ENCODE assay signal across 1 cellular context in the genomic region with DNA sequence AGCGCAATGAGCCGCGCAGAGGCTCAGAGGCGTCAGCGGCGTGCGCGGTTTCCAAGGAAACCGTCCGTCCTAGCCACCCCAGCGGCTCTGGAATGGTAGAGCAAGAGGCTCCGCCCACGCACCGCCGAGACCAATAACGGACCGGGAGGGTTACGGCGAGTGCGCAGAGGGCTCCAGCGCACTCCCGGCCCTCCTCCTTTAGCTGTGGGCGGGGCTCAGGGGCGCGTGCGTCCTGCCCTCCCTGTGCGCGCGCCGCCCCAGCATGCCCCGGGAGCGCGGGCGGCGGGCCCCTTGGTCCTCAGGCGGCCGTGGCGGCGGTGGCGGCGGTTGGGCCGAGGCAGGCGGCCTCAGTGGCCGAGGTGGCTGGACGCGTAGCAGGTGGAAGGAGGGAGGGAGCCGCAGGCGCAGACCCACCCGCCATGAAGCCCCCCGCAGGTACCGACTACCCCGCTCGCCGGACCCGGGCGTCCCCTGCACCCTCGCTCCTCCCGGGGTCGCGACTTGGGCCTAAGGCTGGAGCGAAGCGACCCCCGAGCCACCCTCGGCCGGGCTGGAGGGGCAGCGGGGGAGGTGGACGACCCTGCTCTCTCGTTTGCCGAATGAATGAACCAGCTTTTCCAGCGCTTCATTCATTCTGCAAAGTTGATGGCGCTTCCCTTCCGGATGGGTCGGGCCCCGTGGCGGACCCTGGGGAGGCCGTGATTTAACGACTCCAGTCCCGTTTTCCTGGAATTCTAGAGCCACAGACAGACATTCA.
TF ChIP-seq lines count a peak whose summit lies in the region.

Gene THOP1, plus strand, starts transcription at position 260 of the 757 bp plus-strand sequence. Its CDS starts 160 bp downstream, at position 420.

TF ChIP-seq in HepG2, 621 proteins besides CTCF, POLR2A, EP300 and RAD21 (continued from another document and continues in another):
- TF ChIP-seq, protein P1, sequence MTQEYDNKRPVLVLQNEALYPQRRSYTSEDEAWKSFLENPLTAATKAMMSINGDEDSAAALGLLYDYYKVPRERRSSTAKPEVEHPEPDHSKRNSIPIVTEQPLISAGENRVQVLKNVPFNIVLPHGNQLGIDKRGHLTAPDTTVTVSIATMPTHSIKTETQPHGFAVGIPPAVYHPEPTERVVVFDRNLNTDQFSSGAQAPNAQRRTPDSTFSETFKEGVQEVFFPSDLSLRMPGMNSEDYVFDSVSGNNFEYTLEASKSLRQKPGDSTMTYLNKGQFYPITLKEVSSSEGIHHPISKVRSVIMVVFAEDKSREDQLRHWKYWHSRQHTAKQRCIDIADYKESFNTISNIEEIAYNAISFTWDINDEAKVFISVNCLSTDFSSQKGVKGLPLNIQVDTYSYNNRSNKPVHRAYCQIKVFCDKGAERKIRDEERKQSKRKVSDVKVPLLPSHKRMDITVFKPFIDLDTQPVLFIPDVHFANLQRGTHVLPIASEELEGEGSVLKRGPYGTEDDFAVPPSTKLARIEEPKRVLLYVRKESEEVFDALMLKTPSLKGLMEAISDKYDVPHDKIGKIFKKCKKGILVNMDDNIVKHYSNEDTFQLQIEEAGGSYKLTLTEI (CRISPR knock-in tag; conservative IDR thresholded peaks at IDR 0.05), result no peak
- no peak for TF ChIP-seq ZNF33B (CRISPR knock-in tag; IDR thresholded peaks at IDR 0.05)
- no peak for TF ChIP-seq ZNF292 (CRISPR knock-in tag; IDR thresholded peaks at IDR 0.05; ENCODE audit: borderline replicate concordance, low read depth)
- no peak for TF ChIP-seq SIX1 (CRISPR knock-in tag; IDR thresholded peaks at IDR 0.05; ENCODE audit: borderline replicate concordance)
- 0 out of 2 replicates have a peak, but pooled peaks have one; percentile 59 for TF ChIP-seq DNMT1 (CRISPR knock-in tag; IDR thresholded peaks at IDR 0.05)
- TF ChIP-seq, protein P2, sequence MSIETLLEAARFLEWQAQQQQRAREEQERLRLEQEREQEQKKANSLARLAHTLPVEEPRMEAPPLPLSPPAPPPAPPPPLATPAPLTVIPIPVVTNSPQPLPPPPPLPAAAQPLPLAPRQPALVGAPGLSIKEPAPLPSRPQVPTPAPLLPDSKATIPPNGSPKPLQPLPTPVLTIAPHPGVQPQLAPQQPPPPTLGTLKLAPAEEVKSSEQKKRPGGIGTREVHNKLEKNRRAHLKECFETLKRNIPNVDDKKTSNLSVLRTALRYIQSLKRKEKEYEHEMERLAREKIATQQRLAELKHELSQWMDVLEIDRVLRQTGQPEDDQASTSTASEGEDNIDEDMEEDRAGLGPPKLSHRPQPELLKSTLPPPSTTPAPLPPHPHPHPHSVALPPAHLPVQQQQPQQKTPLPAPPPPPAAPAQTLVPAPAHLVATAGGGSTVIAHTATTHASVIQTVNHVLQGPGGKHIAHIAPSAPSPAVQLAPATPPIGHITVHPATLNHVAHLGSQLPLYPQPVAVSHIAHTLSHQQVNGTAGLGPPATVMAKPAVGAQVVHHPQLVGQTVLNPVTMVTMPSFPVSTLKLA (IDR thresholded peaks at IDR 0.05), result peak; percentile 84
- no peak for TF ChIP-seq IRF1 (CRISPR knock-in tag; IDR thresholded peaks at IDR 0.05; ENCODE audit: low read depth)
- no peak for TF ChIP-seq HNRNPK (IDR thresholded peaks at IDR 0.05; ENCODE audit: low read depth, low read length, poor library complexity, severe bottlenecking)
- TF ChIP-seq, protein P3, sequence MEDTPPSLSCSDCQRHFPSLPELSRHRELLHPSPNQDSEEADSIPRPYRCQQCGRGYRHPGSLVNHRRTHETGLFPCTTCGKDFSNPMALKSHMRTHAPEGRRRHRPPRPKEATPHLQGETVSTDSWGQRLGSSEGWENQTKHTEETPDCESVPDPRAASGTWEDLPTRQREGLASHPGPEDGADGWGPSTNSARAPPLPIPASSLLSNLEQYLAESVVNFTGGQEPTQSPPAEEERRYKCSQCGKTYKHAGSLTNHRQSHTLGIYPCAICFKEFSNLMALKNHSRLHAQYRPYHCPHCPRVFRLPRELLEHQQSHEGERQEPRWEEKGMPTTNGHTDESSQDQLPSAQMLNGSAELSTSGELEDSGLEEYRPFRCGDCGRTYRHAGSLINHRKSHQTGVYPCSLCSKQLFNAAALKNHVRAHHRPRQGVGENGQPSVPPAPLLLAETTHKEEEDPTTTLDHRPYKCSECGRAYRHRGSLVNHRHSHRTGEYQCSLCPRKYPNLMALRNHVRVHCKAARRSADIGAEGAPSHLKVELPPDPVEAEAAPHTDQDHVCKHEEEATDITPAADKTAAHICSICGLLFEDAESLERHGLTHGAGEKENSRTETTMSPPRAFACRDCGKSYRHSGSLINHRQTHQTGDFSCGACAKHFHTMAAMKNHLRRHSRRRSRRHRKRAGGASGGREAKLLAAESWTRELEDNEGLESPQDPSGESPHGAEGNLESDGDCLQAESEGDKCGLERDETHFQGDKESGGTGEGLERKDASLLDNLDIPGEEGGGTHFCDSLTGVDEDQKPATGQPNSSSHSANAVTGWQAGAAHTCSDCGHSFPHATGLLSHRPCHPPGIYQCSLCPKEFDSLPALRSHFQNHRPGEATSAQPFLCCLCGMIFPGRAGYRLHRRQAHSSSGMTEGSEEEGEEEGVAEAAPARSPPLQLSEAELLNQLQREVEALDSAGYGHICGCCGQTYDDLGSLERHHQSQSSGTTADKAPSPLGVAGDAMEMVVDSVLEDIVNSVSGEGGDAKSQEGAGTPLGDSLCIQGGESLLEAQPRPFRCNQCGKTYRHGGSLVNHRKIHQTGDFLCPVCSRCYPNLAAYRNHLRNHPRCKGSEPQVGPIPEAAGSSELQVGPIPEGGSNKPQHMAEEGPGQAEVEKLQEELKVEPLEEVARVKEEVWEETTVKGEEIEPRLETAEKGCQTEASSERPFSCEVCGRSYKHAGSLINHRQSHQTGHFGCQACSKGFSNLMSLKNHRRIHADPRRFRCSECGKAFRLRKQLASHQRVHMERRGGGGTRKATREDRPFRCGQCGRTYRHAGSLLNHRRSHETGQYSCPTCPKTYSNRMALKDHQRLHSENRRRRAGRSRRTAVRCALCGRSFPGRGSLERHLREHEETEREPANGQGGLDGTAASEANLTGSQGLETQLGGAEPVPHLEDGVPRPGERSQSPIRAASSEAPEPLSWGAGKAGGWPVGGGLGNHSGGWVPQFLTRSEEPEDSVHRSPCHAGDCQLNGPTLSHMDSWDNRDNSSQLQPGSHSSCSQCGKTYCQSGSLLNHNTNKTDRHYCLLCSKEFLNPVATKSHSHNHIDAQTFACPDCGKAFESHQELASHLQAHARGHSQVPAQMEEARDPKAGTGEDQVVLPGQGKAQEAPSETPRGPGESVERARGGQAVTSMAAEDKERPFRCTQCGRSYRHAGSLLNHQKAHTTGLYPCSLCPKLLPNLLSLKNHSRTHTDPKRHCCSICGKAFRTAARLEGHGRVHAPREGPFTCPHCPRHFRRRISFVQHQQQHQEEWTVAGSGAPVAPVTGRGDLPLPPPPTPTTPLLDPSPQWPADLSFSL (CRISPR knock-in tag; IDR thresholded peaks at IDR 0.05), result no peak
- no peak for TF ChIP-seq PRDM10 (CRISPR knock-in tag; IDR thresholded peaks at IDR 0.05; ENCODE audit: low read depth)
- peak; percentile 42; the same call in 1 of the 2 replicates for TF ChIP-seq TOPORS (CRISPR knock-in tag; IDR thresholded peaks at IDR 0.05)
- TF ChIP-seq SNAPC4 (CRISPR knock-in tag; IDR thresholded peaks at IDR 0.05), result no peak
- TF ChIP-seq EED (CRISPR knock-in tag; IDR thresholded peaks at IDR 0.05), result peak; percentile 73; the same call in 1 of the 2 replicates
- TF ChIP-seq AGO1 (IDR thresholded peaks at IDR 0.05; ENCODE audit: low read depth, low read length, poor library complexity, severe bottlenecking), result no peak
- no peak for TF ChIP-seq RFX5 (IDR thresholded peaks at IDR 0.05; ENCODE audit: low read depth, low read length)
- no peak for TF ChIP-seq MIER2 (CRISPR knock-in tag; IDR thresholded peaks at IDR 0.05)
- TF ChIP-seq, protein P4, sequence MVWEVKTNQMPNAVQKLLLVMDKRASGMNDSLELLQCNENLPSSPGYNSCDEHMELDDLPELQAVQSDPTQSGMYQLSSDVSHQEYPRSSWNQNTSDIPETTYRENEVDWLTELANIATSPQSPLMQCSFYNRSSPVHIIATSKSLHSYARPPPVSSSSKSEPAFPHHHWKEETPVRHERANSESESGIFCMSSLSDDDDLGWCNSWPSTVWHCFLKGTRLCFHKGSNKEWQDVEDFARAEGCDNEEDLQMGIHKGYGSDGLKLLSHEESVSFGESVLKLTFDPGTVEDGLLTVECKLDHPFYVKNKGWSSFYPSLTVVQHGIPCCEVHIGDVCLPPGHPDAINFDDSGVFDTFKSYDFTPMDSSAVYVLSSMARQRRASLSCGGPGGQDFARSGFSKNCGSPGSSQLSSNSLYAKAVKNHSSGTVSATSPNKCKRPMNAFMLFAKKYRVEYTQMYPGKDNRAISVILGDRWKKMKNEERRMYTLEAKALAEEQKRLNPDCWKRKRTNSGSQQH (CRISPR knock-in tag; IDR thresholded peaks at IDR 0.05; ENCODE audit: low read depth), result peak; percentile 98
- no peak for TF ChIP-seq IRF2 (CRISPR knock-in tag; IDR thresholded peaks at IDR 0.05)
- TF ChIP-seq ZNF24 (IDR thresholded peaks at IDR 0.05), result peak; percentile 68
- TF ChIP-seq PAF1 (CRISPR knock-in tag; IDR thresholded peaks at IDR 0.05), result no peak
- TF ChIP-seq, protein P5, sequence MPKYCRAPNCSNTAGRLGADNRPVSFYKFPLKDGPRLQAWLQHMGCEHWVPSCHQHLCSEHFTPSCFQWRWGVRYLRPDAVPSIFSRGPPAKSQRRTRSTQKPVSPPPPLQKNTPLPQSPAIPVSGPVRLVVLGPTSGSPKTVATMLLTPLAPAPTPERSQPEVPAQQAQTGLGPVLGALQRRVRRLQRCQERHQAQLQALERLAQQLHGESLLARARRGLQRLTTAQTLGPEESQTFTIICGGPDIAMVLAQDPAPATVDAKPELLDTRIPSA (CRISPR knock-in tag; IDR thresholded peaks at IDR 0.05; ENCODE audit: borderline replicate concordance), result no peak
